In the genomic region with DNA sequence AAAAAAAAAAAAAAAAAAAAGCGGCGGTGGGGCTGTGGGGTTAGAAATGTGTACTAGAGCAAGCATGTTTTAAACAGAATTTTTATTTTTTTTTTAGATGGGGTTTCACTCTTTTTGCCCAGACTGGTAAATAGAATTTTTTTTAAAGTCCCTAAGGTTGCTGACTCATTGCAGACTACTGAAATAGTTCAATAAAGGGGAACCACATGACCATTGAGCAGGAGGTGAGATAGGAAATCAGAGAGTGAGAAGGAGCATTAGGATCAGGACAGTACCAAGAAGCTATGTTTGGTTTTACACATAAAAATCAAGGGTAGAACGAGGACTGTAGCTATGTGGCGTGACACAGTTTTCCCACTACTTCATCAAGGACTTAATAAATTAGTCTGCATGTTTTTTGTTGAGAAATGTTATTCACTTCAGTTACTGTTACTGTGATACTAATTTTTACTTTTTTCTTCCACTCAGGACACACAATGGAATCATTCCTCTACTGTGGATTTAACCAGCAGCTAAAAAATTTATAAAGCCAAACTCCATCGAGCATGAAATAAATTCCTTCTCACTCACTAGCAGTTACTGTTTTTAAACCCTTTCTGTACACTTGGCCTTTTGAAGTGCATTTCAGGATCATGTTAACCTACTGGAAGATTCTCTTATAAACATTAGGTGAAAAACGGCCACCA, we compare ENCODE assay signal across 1 cellular context.
TF ChIP-seq lines count a peak whose summit lies in the region.

No MANE protein-coding gene starts in this region.

TF ChIP-seq in K562, 482 proteins besides CTCF, POLR2A, EP300 and RAD21 (continued from another document and continues in another):
- TF ChIP-seq ZNF316 (IDR thresholded peaks at IDR 0.05) (peak; percentile 38; the same call in 1 of the 2 replicates), NCOR1 (IDR thresholded peaks at IDR 0.05) (no peak), ZBTB7A (IDR thresholded peaks at IDR 0.05; ENCODE audit: borderline replicate concordance, control insufficient read depth, low read depth, low read length) (no peak), BRF1 (IDR thresholded peaks at IDR 0.05; ENCODE audit: borderline replicate concordance, extremely low read depth, insufficient read length) (no peak), ZNF644 (tag; IDR thresholded peaks at IDR 0.05; ENCODE audit: low read depth) (no peak), U2AF2 (optimal IDR thresholded peaks at IDR 0.05; ENCODE audit: low read depth, low read length) (no peak), ZSCAN29 (IDR thresholded peaks at IDR 0.05) (no peak), CBX1 (IDR thresholded peaks at IDR 0.05; ENCODE audit: low read depth) (no peak), ZNF23 (CRISPR knock-in tag; IDR thresholded peaks at IDR 0.05) (no peak), CREM (IDR thresholded peaks at IDR 0.05; ENCODE audit: low read depth) (no peak), POLR3A (IDR thresholded peaks at IDR 0.05; ENCODE audit: borderline replicate concordance, extremely low read depth, insufficient read depth, insufficient read length) (no peak), MAFK (IDR thresholded peaks at IDR 0.05; ENCODE audit: low read length) (peak; percentile 15; the same call in 1 of the 2 replicates), FOXK1 (CRISPR knock-in tag; IDR thresholded peaks at IDR 0.05; ENCODE audit: borderline replicate concordance) (no peak)
- TF ChIP-seq, protein P1, sequence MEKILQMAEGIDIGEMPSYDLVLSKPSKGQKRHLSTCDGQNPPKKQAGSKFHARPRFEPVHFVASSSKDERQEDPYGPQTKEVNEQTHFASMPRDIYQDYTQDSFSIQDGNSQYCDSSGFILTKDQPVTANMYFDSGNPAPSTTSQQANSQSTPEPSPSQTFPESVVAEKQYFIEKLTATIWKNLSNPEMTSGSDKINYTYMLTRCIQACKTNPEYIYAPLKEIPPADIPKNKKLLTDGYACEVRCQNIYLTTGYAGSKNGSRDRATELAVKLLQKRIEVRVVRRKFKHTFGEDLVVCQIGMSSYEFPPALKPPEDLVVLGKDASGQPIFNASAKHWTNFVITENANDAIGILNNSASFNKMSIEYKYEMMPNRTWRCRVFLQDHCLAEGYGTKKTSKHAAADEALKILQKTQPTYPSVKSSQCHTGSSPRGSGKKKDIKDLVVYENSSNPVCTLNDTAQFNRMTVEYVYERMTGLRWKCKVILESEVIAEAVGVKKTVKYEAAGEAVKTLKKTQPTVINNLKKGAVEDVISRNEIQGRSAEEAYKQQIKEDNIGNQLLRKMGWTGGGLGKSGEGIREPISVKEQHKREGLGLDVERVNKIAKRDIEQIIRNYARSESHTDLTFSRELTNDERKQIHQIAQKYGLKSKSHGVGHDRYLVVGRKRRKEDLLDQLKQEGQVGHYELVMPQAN (IDR thresholded peaks at IDR 0.05; ENCODE audit: borderline replicate concordance): no peak
- TF ChIP-seq, protein P2, sequence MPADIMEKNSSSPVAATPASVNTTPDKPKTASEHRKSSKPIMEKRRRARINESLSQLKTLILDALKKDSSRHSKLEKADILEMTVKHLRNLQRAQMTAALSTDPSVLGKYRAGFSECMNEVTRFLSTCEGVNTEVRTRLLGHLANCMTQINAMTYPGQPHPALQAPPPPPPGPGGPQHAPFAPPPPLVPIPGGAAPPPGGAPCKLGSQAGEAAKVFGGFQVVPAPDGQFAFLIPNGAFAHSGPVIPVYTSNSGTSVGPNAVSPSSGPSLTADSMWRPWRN (IDR thresholded peaks at IDR 0.05; ENCODE audit: low read depth): no peak
- TF ChIP-seq, protein P3, sequence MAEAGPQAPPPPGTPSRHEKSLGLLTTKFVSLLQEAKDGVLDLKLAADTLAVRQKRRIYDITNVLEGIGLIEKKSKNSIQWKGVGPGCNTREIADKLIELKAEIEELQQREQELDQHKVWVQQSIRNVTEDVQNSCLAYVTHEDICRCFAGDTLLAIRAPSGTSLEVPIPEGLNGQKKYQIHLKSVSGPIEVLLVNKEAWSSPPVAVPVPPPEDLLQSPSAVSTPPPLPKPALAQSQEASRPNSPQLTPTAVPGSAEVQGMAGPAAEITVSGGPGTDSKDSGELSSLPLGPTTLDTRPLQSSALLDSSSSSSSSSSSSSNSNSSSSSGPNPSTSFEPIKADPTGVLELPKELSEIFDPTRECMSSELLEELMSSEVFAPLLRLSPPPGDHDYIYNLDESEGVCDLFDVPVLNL (CRISPR knock-in tag; IDR thresholded peaks at IDR 0.05; ENCODE audit: low read depth): no peak
- TF ChIP-seq, protein P4, sequence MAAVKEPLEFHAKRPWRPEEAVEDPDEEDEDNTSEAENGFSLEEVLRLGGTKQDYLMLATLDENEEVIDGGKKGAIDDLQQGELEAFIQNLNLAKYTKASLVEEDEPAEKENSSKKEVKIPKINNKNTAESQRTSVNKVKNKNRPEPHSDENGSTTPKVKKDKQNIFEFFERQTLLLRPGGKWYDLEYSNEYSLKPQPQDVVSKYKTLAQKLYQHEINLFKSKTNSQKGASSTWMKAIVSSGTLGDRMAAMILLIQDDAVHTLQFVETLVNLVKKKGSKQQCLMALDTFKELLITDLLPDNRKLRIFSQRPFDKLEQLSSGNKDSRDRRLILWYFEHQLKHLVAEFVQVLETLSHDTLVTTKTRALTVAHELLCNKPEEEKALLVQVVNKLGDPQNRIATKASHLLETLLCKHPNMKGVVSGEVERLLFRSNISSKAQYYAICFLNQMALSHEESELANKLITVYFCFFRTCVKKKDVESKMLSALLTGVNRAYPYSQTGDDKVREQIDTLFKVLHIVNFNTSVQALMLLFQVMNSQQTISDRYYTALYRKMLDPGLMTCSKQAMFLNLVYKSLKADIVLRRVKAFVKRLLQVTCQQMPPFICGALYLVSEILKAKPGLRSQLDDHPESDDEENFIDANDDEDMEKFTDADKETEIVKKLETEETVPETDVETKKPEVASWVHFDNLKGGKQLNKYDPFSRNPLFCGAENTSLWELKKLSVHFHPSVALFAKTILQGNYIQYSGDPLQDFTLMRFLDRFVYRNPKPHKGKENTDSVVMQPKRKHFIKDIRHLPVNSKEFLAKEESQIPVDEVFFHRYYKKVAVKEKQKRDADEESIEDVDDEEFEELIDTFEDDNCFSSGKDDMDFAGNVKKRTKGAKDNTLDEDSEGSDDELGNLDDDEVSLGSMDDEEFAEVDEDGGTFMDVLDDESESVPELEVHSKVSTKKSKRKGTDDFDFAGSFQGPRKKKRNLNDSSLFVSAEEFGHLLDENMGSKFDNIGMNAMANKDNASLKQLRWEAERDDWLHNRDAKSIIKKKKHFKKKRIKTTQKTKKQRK (IDR thresholded peaks at IDR 0.05; ENCODE audit: borderline replicate concordance, low read depth, low read length): no peak
- TF ChIP-seq, protein P5, sequence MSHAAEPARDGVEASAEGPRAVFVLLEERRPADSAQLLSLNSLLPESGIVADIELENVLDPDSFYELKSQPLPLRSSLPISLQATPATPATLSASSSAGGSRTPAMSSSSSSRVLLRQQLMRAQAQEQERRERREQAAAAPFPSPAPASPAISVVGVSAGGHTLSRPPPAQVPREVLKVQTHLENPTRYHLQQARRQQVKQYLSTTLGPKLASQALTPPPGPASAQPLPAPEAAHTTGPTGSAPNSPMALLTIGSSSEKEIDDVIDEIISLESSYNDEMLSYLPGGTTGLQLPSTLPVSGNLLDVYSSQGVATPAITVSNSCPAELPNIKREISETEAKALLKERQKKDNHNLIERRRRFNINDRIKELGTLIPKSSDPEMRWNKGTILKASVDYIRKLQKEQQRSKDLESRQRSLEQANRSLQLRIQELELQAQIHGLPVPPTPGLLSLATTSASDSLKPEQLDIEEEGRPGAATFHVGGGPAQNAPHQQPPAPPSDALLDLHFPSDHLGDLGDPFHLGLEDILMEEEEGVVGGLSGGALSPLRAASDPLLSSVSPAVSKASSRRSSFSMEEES (CRISPR knock-in tag; IDR thresholded peaks at IDR 0.05): no peak
- TF ChIP-seq, protein P6, sequence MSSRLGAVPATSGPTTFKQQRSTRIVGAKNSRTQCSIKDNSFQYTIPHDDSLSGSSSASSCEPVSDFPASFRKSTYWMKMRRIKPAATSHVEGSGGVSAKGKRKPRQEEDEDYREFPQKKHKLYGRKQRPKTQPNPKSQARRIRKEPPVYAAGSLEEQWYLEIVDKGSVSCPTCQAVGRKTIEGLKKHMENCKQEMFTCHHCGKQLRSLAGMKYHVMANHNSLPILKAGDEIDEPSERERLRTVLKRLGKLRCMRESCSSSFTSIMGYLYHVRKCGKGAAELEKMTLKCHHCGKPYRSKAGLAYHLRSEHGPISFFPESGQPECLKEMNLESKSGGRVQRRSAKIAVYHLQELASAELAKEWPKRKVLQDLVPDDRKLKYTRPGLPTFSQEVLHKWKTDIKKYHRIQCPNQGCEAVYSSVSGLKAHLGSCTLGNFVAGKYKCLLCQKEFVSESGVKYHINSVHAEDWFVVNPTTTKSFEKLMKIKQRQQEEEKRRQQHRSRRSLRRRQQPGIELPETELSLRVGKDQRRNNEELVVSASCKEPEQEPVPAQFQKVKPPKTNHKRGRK (tag; IDR thresholded peaks at IDR 0.05): no peak
- TF ChIP-seq, protein P7, sequence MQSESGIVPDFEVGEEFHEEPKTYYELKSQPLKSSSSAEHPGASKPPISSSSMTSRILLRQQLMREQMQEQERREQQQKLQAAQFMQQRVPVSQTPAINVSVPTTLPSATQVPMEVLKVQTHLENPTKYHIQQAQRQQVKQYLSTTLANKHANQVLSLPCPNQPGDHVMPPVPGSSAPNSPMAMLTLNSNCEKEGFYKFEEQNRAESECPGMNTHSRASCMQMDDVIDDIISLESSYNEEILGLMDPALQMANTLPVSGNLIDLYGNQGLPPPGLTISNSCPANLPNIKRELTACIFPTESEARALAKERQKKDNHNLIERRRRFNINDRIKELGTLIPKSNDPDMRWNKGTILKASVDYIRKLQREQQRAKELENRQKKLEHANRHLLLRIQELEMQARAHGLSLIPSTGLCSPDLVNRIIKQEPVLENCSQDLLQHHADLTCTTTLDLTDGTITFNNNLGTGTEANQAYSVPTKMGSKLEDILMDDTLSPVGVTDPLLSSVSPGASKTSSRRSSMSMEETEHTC (IDR thresholded peaks at IDR 0.05): no peak
- TF ChIP-seq, protein P8, sequence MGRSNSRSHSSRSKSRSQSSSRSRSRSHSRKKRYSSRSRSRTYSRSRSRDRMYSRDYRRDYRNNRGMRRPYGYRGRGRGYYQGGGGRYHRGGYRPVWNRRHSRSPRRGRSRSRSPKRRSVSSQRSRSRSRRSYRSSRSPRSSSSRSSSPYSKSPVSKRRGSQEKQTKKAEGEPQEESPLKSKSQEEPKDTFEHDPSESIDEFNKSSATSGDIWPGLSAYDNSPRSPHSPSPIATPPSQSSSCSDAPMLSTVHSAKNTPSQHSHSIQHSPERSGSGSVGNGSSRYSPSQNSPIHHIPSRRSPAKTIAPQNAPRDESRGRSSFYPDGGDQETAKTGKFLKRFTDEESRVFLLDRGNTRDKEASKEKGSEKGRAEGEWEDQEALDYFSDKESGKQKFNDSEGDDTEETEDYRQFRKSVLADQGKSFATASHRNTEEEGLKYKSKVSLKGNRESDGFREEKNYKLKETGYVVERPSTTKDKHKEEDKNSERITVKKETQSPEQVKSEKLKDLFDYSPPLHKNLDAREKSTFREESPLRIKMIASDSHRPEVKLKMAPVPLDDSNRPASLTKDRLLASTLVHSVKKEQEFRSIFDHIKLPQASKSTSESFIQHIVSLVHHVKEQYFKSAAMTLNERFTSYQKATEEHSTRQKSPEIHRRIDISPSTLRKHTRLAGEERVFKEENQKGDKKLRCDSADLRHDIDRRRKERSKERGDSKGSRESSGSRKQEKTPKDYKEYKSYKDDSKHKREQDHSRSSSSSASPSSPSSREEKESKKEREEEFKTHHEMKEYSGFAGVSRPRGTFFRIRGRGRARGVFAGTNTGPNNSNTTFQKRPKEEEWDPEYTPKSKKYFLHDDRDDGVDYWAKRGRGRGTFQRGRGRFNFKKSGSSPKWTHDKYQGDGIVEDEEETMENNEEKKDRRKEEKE (IDR thresholded peaks at IDR 0.05; ENCODE audit: borderline replicate concordance in 1 of 2, control insufficient read depth in 1 of 2, low read depth in 2 of 2, low read length in 1 of 2): no peak
- TF ChIP-seq, protein P9, sequence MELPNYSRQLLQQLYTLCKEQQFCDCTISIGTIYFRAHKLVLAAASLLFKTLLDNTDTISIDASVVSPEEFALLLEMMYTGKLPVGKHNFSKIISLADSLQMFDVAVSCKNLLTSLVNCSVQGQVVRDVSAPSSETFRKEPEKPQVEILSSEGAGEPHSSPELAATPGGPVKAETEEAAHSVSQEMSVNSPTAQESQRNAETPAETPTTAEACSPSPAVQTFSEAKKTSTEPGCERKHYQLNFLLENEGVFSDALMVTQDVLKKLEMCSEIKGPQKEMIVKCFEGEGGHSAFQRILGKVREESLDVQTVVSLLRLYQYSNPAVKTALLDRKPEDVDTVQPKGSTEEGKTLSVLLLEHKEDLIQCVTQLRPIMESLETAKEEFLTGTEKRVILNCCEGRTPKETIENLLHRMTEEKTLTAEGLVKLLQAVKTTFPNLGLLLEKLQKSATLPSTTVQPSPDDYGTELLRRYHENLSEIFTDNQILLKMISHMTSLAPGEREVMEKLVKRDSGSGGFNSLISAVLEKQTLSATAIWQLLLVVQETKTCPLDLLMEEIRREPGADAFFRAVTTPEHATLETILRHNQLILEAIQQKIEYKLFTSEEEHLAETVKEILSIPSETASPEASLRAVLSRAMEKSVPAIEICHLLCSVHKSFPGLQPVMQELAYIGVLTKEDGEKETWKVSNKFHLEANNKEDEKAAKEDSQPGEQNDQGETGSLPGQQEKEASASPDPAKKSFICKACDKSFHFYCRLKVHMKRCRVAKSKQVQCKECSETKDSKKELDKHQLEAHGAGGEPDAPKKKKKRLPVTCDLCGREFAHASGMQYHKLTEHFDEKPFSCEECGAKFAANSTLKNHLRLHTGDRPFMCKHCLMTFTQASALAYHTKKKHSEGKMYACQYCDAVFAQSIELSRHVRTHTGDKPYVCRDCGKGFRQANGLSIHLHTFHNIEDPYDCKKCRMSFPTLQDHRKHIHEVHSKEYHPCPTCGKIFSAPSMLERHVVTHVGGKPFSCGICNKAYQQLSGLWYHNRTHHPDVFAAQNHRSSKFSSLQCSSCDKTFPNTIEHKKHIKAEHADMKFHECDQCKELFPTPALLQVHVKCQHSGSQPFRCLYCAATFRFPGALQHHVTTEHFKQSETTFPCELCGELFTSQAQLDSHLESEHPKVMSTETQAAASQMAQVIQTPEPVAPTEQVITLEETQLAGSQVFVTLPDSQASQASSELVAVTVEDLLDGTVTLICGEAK (IDR thresholded peaks at IDR 0.05): no peak
- TF ChIP-seq, protein P9 (CRISPR knock-in tag; IDR thresholded peaks at IDR 0.05): no peak
